8 cellular contexts compared by ENCODE assay signal in the genomic region with DNA sequence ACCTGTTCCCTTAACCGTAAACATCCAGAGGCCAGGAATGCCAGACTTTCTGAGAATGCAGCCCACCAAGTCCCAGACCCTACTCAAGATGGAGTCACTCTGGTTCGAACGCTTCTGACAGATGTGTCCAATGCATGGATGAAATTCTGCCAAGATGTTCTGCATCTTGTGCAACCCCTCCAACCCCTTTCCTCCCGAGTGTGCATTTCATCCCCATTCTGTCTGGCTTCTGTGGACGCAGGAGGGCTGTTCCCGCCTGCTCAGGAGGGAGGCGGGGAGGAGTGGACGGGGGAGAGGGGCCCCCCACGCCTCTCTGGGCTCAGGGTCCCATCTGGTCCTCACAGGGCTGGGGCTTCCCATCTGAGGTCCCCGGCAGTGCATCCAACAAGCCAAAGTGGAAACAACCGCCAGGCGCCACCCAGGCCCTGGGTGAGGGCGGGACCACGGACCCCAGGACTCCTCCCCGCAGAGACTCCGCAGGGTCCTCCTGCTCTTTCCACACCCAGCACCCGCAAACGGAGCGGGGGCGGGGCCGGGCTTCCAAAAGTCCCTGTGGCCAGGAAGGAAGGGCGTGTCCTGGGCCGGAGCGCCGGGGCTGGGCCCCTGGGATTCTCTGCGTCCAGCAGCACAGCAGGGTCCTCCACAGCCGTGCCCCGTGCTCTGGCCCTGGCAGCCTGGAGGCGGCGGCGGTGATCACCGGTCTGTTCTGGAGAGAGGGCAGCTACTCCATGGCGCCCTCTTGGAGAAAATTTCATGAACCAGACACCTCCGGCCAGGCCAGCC. TPM values are rescaled to one million over a fixed set of nuclear protein-coding genes. Genes with fewer than 3 reads are reported as not detected.
DNase-seq lines count a peak whose midpoint lies in the region; ATAC-seq lines count a peak whose summit lies in the region.

No MANE protein-coding gene starts in this region.

- H3K4me3 ChIP-seq in SJSA1: peak overlapping the region; percentile 19

- H3K4me1 ChIP-seq in ES-I3 (ENCODE audit: insufficient read depth, low read length) (peaks cover 11% of the 10 kb centered on the region; the same call in 1 of the 2 replicates), SJSA1 (replicated peaks) (peaks cover 20% of the 10 kb centered on the region)

- no peaks in the 10 kb centered on the region; the same call in 1 of the 2 replicates for H3K9me3 ChIP-seq in ES-I3 (ENCODE audit: control insufficient read depth, insufficient read depth, low read length)
- no peaks in the 10 kb centered on the region for H3K9me3 ChIP-seq in SJSA1 (replicated peaks)

- H3K27ac ChIP-seq in SJSA1: no peak overlapping the region

- peak; percentile 55 for ATAC-seq in HG03135 (IDR thresholded peaks at IDR 0.05; ENCODE audit: unreplicated experiment)
- peak; percentile 80 for ATAC-seq in left ventricle myocardium superior
- peak; percentile 76 for ATAC-seq in sciatic nerve
- no peak for ATAC-seq in GM21381 (IDR thresholded peaks at IDR 0.05; ENCODE audit: unreplicated experiment)

- intact Hi-C loops in left ventricle myocardium superior (cut with micrococcal nuclease) (no loop called here), sciatic nerve (cut with DNase I) (no loop called here)

- DNase-seq in SJSA1 (ENCODE audit: low read depth in 1 of 2, low spot score in 2 of 2) (peak; percentile 82 to 90), left ventricle myocardium superior (peak; percentile 86), sciatic nerve (ENCODE audit: low spot score) (peak; percentile 75), NCI-H2081 treated with DMSO at 0.1 percent for 48 hours (lab: John Stamatoyannopoulos, UW) (no peak)
- peak; percentile 8 for DNase-seq in activated naive CD8-positive, alpha-beta T cell treated with anti-CD3 and anti-CD28 coated beads, Interleukin-2, amount 50 U/mL, for 16 hours (ENCODE audit: low read depth, low spot score)

- H3K9ac ChIP-seq in ES-I3 (ENCODE audit: low read depth, low read length): peak overlapping the region; percentile 24; the same call in 1 of the 2 replicates

- peaks cover 12% of the 10 kb centered on the region for H3K36me3 ChIP-seq in ES-I3 (ENCODE audit: insufficient read depth, low read length)
- H3K36me3 ChIP-seq in SJSA1: peaks cover 23% of the 10 kb centered on the region

- H3K27me3 ChIP-seq in SJSA1 (replicated peaks): no peaks in the 10 kb centered on the region

RNA-seq across cellular contexts. Expression of a gene that starts 27.7 kb away (rescaled TPM):
- 137 and 173 TPM in 2 replicates for total RNA-seq in SJSA1 (2014; rRNA removed; shearing (Covaris generic))
- total RNA-seq in left ventricle myocardium superior: 72.2 TPM
- 65.5 TPM for total RNA-seq in sciatic nerve

RNA-seq across cellular contexts. Expression of a gene that starts 27.9 kb away (rescaled TPM):
- total RNA-seq in SJSA1 (2014; rRNA removed; shearing (Covaris generic)): 403 and 590 TPM in 2 replicates
- 143 TPM for total RNA-seq in left ventricle myocardium superior
- total RNA-seq in sciatic nerve: 192 TPM

RNA-seq across cellular contexts. Expression of a gene that starts 44.0 kb away (rescaled TPM):
- 74.7 and 110 TPM in 2 replicates for total RNA-seq in SJSA1 (2014; rRNA removed; shearing (Covaris generic))
- total RNA-seq in left ventricle myocardium superior (70.0 TPM), sciatic nerve (78.0 TPM)
